ENCODE assay signal across 16 cellular contexts in genomic region chr3:27556854-27557253, GRCh38.
A peak's percentile ranks its signal among the peaks of the same experiment; 100 is the strongest.
DNase-seq lines count a peak whose midpoint lies in the region; ATAC-seq, FAIRE-seq and TF ChIP-seq lines count a peak whose summit lies in the region.
"Had no signal": no experiment of that assay in that cellular context is flagged by ENCODE, and none has a peak within 500 bp of the region (broad histone marks: within the 10 kb centered on the region; RNA-seq: fewer than 3 reads in every experiment).

No MANE protein-coding gene starts in this region.

- no peak for FAIRE-seq in GM12892 (lab: Jason Lieb, UNC)
- FAIRE-seq: G401.6, pancreas had no signal

- H3K9me3 ChIP-seq in esophagus muscularis mucosa (no peaks in the 10 kb centered on the region), left lung (no peaks in the 10 kb centered on the region)
- H3K9me3 ChIP-seq: pancreas had no signal

- no peaks in the 10 kb centered on the region for H3K36me3 ChIP-seq in esophagus muscularis mucosa
- no peaks in the 10 kb centered on the region for H3K36me3 ChIP-seq in left lung
- H3K36me3 ChIP-seq: cardiac muscle cell, pancreas had no signal

- intact Hi-C loops in esophagus muscularis mucosa (cut with DNase I) = no loop called here
- intact Hi-C loops in left lung (cut with DNase I) = no loop called here

- no peak overlapping the region for H3K4me3 ChIP-seq in esophagus muscularis mucosa
- no peak overlapping the region for H3K4me3 ChIP-seq in left lung
- H3K4me3 ChIP-seq: cardiac muscle cell, pancreas had no signal

- TF ChIP-seq EP300 in esophagus muscularis mucosa (IDR thresholded peaks at IDR 0.05) = no peak

- H3K4me1 ChIP-seq in esophagus muscularis mucosa (peaks cover 0 to 25% (median 12%) of the 10 kb centered on the region in 4 donors), left lung (peaks cover 0 to 24% of the 10 kb centered on the region in 2 donors)
- H3K4me1 ChIP-seq: pancreas had no signal

- 64% methylated on average over 5 of the region's 5 CpGs for WGBS in esophagus muscularis mucosa

- DNase-seq in HCEC 1CT (peak; percentile 54), esophagus muscularis mucosa (ENCODE audit: extremely low spot score) (no peak), left lung (no peak), stromal cell of bone marrow (ENCODE audit: low read depth) (peak; percentile 86), NCI-H146 treated with DMSO at 0.1 percent for 48 hours (lab: John Stamatoyannopoulos, UW; ENCODE audit: unreplicated experiment) (no peak), GM12892 (ENCODE audit: insufficient read length) (no peak), iPS-NIHi11 (ENCODE audit: low spot score) (no peak)
- DNase-seq: activated naive CD4-positive, alpha-beta T cell; NCI-H1092; NCI-H226; pancreas; stimulated activated CD4-positive, alpha-beta T cell treated with anti-CD3 and anti-CD28 coated beads, Interleukin-1b, Interleukin-23, amount 100 ng/mL, for 48 hours; stimulated activated CD8-positive, alpha-beta memory T cell treated with anti-CD3 and anti-CD28 coated beads, Interleukin-4, amount 100 ng/mL, for 48 hours had no signal

- TF ChIP-seq POLR2A in esophagus muscularis mucosa (IDR thresholded peaks at IDR 0.05; ENCODE audit: low read depth) (no peak), GM12892 (IDR thresholded peaks at IDR 0.05; ENCODE audit: low read depth, low read length) (no peak)

- H3K27ac ChIP-seq in esophagus muscularis mucosa (replicated peaks in 1 of 4) (peak overlapping the region; percentile 31 to 57 (median 43)), left lung (peak overlapping the region in 1 of 2 donors; percentile 60)
- H3K27ac ChIP-seq: cardiac muscle cell had no signal

- H3K27me3 ChIP-seq in esophagus muscularis mucosa = no peaks in the 10 kb centered on the region
- H3K27me3 ChIP-seq in left lung = no peaks in the 10 kb centered on the region
- H3K27me3 ChIP-seq: cardiac muscle cell, pancreas had no signal

- peak; percentile 35 for ATAC-seq in left lung
- no peak for ATAC-seq in GM21825 (IDR thresholded peaks at IDR 0.05; ENCODE audit: unreplicated experiment)

- no peak for TF ChIP-seq CTCF in esophagus muscularis mucosa (IDR thresholded peaks at IDR 0.05)
- no peak for TF ChIP-seq CTCF in left lung (IDR thresholded peaks at IDR 0.05)

Comparison
In these comparisons a context has a peak if more than half of its experiments do, and no peak if none do; other contexts are left out.
1. DNase-seq: peak in HCEC 1CT (single experiment) and stromal cell of bone marrow (single experiment); none in esophagus muscularis mucosa (single experiment), left lung (0 of 2), NCI-H146 treated with DMSO at 0.1 percent for 48 hours (single experiment), GM12892 (single experiment) and iPS-NIHi11 (single experiment).